1 cellular context compared by ENCODE assay signal in genomic region chr12:52913424-52913821, GRCh38.
TF ChIP-seq lines count a peak whose summit lies in the region.

No MANE protein-coding gene starts in this region.

TF ChIP-seq in HepG2, 621 proteins besides CTCF, POLR2A, EP300 and RAD21:
- TF ChIP-seq MNT (IDR thresholded peaks at IDR 0.05) = peak; percentile 93
- no peak for TF ChIP-seq ZNF567 (CRISPR knock-in tag; IDR thresholded peaks at IDR 0.05; ENCODE audit: borderline replicate concordance)
- TF ChIP-seq ZNF563 (CRISPR knock-in tag; IDR thresholded peaks at IDR 0.05) = no peak
- TF ChIP-seq ZNF414 (CRISPR knock-in tag; IDR thresholded peaks at IDR 0.05) = no peak
- TF ChIP-seq ZFP62 (CRISPR knock-in tag; IDR thresholded peaks at IDR 0.05) = no peak
- TF ChIP-seq ZNF784 (CRISPR knock-in tag; IDR thresholded peaks at IDR 0.05; ENCODE audit: borderline replicate concordance) = no peak
- TF ChIP-seq MYC (CRISPR knock-in tag; IDR thresholded peaks at IDR 0.05; ENCODE audit: borderline replicate concordance) = 0 out of 2 replicates have a peak, but pooled peaks have one; percentile 37
- TF ChIP-seq MAZ (IDR thresholded peaks at IDR 0.05; ENCODE audit: borderline replicate concordance, low read depth, low read length) = no peak
- TF ChIP-seq MAZ (CRISPR knock-in tag; IDR thresholded peaks at IDR 0.05; ENCODE audit: low read depth) = 0 out of 2 replicates have a peak, but pooled peaks have one; percentile 19
- TF ChIP-seq ZFY (CRISPR knock-in tag; IDR thresholded peaks at IDR 0.05) = no peak
